In genomic region chr4:187608001-187608421, GRCh38 we compare ENCODE assay signal across 17 cellular contexts.
DNase-seq lines count a peak whose midpoint lies in the region; ATAC-seq, FAIRE-seq and TF ChIP-seq lines count a peak whose summit lies in the region.
"Had no signal": no experiment of that assay in that cellular context is flagged by ENCODE, and none has a peak within 500 bp of the region (broad histone marks: within the 10 kb centered on the region; RNA-seq: fewer than 3 reads in every experiment).

No MANE protein-coding gene starts in this region.

- no peak overlapping the region for H3K9ac ChIP-seq in adipocyte (ENCODE audit: low read length)

- H3K9me3 Mint-ChIP-seq in activated CD8-positive, alpha-beta memory T cell treated with anti-CD3 and anti-CD28 coated beads, Interleukin-2, amount 10 ng/mL, durations not matched to agents 7 days and 5 days (ENCODE audit: low read depth): peaks cover 5% of the 10 kb centered on the region
- H3K9me3 Mint-ChIP-seq: activated CD4-positive, alpha-beta T cell treated with anti-CD3 and anti-CD28 coated beads, Interleukin-2, amount 10 ng/mL, durations not matched to agents 24 days and 14 days had no signal

- no peaks in the 10 kb centered on the region for H3K4me1 Mint-ChIP-seq in activated CD8-positive, alpha-beta memory T cell treated with anti-CD3 and anti-CD28 coated beads, Interleukin-2, amount 10 ng/mL, durations not matched to agents 7 days and 5 days
- H3K4me1 Mint-ChIP-seq: activated CD4-positive, alpha-beta T cell treated with anti-CD3 and anti-CD28 coated beads, Interleukin-2, amount 10 ng/mL, durations not matched to agents 24 days and 14 days had no signal

- peaks cover 19% of the 10 kb centered on the region for H3K4me1 ChIP-seq in adipocyte (ENCODE audit: control insufficient read depth, insufficient read depth, low read length)
- no peaks in the 10 kb centered on the region for H3K4me1 ChIP-seq in hepatocyte (ENCODE audit: insufficient read depth)
- H3K4me1 ChIP-seq: ascending aorta, BE2C, pancreas had no signal

- no peak overlapping the region for H3K4me2 ChIP-seq in hepatocyte

- H2AFZ ChIP-seq in hepatocyte: no peak overlapping the region

- no peaks in the 10 kb centered on the region for H4K20me1 ChIP-seq in hepatocyte (ENCODE audit: insufficient read depth, poor library complexity, severe bottlenecking)

- no peaks in the 10 kb centered on the region for H3K9me2 ChIP-seq in hepatocyte (replicated peaks; ENCODE audit: insufficient read depth)

- H3K9me3 ChIP-seq in adipocyte (ENCODE audit: control insufficient read depth, low read length) (no peaks in the 10 kb centered on the region), hepatocyte (ENCODE audit: low read depth) (no peaks in the 10 kb centered on the region)
- H3K9me3 ChIP-seq: ascending aorta, BE2C, pancreas had no signal

- no peaks in the 10 kb centered on the region for H3K36me3 ChIP-seq in adipocyte (ENCODE audit: control insufficient read depth, insufficient read depth, low read length, severe bottlenecking)
- no peaks in the 10 kb centered on the region for H3K36me3 ChIP-seq in hepatocyte (replicated peaks; ENCODE audit: insufficient read depth, low read depth)
- H3K36me3 ChIP-seq: ascending aorta, BE2C, pancreas had no signal

- H3K27ac Mint-ChIP-seq in activated CD8-positive, alpha-beta memory T cell treated with anti-CD3 and anti-CD28 coated beads, Interleukin-2, amount 10 ng/mL, durations not matched to agents 7 days and 5 days: no peak overlapping the region
- H3K27ac Mint-ChIP-seq: activated CD4-positive, alpha-beta T cell treated with anti-CD3 and anti-CD28 coated beads, Interleukin-2, amount 10 ng/mL, durations not matched to agents 24 days and 14 days had no signal

- WGBS in hepatocyte (ENCODE audit: low lambda C conversion rate, missing lambda C conversion rate): 86% methylated on average over 1 of the region's 1 CpG

- H3K79me2 ChIP-seq in hepatocyte: no peaks in the 10 kb centered on the region

- H3K27ac ChIP-seq in hepatocyte: no peak overlapping the region
- H3K27ac ChIP-seq: ascending aorta, HL-60, pancreas had no signal

- no peak for FAIRE-seq in HTR-8/SVneo (lab: Jason Lieb, UNC)
- FAIRE-seq: pancreas had no signal

- H3K27me3 Mint-ChIP-seq in activated CD8-positive, alpha-beta memory T cell treated with anti-CD3 and anti-CD28 coated beads, Interleukin-2, amount 10 ng/mL, durations not matched to agents 7 days and 5 days: no peaks in the 10 kb centered on the region
- H3K27me3 Mint-ChIP-seq: activated CD4-positive, alpha-beta T cell treated with anti-CD3 and anti-CD28 coated beads, Interleukin-2, amount 10 ng/mL, durations not matched to agents 24 days and 14 days had no signal

- peak overlapping the region; percentile 26 for H3K4me3 ChIP-seq in adipocyte (ENCODE audit: low read length)
- no peak overlapping the region for H3K4me3 ChIP-seq in foreskin fibroblast (ENCODE audit: low read depth in 1 of 2, low read length in 2 of 2)
- H3K4me3 ChIP-seq in hepatocyte: no peak overlapping the region
- H3K4me3 ChIP-seq: ascending aorta, pancreas had no signal

- TF ChIP-seq CTCF in foreskin fibroblast (IDR thresholded peaks at IDR 0.05; ENCODE audit: low read depth, low read length): no peak
- TF ChIP-seq CTCF in hepatocyte (IDR thresholded peaks at IDR 0.05; ENCODE audit: poor library complexity): no peak

- no peak overlapping the region for H3K4me3 Mint-ChIP-seq in activated CD8-positive, alpha-beta memory T cell treated with anti-CD3 and anti-CD28 coated beads, Interleukin-2, amount 10 ng/mL, durations not matched to agents 7 days and 5 days
- H3K4me3 Mint-ChIP-seq: activated CD4-positive, alpha-beta T cell treated with anti-CD3 and anti-CD28 coated beads, Interleukin-2, amount 10 ng/mL, durations not matched to agents 24 days and 14 days had no signal

- no peaks in the 10 kb centered on the region for H3K36me3 Mint-ChIP-seq in activated CD8-positive, alpha-beta memory T cell treated with anti-CD3 and anti-CD28 coated beads, Interleukin-2, amount 10 ng/mL, durations not matched to agents 7 days and 5 days

- DNase-seq in AG08396 (ENCODE audit: low spot score) (peak; percentile 37), HTR-8/SVneo (ENCODE audit: insufficient read length, low spot score) (peak; percentile 29), adipocyte (ENCODE audit: low read depth) (peak; percentile 84), foreskin fibroblast (peak; percentile 21 to 26), NCI-H1417 (lab: John Stamatoyannopoulos, UW) (no peak), hepatocyte (ENCODE audit: low spot score) (no peak)
- DNase-seq in activated CD8-positive, alpha-beta memory T cell treated with anti-CD3 and anti-CD28 coated beads, Interleukin-2, amount 10 ng/mL, durations not matched to agents 7 days and 5 days: no peak
- DNase-seq: activated CD4-positive, alpha-beta T cell treated with anti-CD3 and anti-CD28 coated beads, Interleukin-2, amount 10 ng/mL, durations not matched to agents 24 days and 14 days; BE2C; DMS79 treated with DMSO at 0.1 percent for 48 hours; MM.1S; pancreas; T-helper 2 cell had no signal

- no peaks in the 10 kb centered on the region for H3K27me3 ChIP-seq in adipocyte (replicated peaks; ENCODE audit: control insufficient read depth, insufficient read depth, low read length)
- H3K27me3 ChIP-seq in hepatocyte: no peaks in the 10 kb centered on the region
- H3K27me3 ChIP-seq: ascending aorta, BE2C had no signal

- CTCF ChIA-PET in activated CD8-positive, alpha-beta memory T cell treated with anti-CD3 and anti-CD28 coated beads, Interleukin-2, amount 10 ng/mL, durations not matched to agents 7 days and 5 days (lab: Charles Lee): no interaction called here

- no peak for ATAC-seq in GM19452 (IDR thresholded peaks at IDR 0.05; ENCODE audit: unreplicated experiment)
- no peak for ATAC-seq in activated CD8-positive, alpha-beta memory T cell treated with anti-CD3 and anti-CD28 coated beads, Interleukin-2, amount 10 ng/mL, durations not matched to agents 7 days and 5 days
- ATAC-seq: Panc1, pancreas had no signal

Comparison
In these comparisons a context has a peak if more than half of its experiments do, and no peak if none do; other contexts are left out.
1. DNase-seq: peak in AG08396 (single experiment), HTR-8/SVneo (single experiment), adipocyte (single experiment) and foreskin fibroblast (2 of 2); none in NCI-H1417 (0 of 3), activated CD8-positive, alpha-beta memory T cell treated with anti-CD3 and anti-CD28 coated beads, Interleukin-2, amount 10 ng/mL, durations not matched to agents 7 days and 5 days (single experiment) and hepatocyte (single experiment).